11 cellular contexts compared by ENCODE assay signal in the genomic region with DNA sequence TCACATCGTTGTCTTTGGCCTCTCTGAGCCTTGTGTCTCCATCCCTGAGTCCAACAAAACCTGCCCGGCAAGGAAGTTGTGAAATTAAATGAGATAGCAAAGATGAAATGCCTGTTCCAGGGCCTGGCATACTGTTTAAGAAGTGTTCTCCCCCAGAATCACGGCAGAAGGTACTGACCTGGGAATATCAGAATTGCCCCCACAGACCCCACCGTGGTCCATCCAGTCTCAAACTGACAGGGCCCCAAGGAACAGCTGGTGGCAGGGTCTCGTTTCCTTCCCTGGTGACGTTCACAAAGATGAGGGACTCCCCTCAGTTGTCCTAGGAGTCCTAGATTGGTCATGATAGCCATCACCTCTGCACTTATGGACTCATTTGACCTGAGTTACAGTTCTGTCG. TPM values are rescaled to one million over a fixed set of nuclear protein-coding genes. Genes with fewer than 3 reads are reported as not detected.
A peak's percentile ranks its signal among the peaks of the same experiment; 100 is the strongest.
DNase-seq lines count a peak whose midpoint lies in the region; ATAC-seq and TF ChIP-seq lines count a peak whose summit lies in the region.
"Had no signal": no experiment of that assay in that cellular context is flagged by ENCODE, and none has a peak within 500 bp of the region (broad histone marks: within the 10 kb centered on the region; RNA-seq: fewer than 3 reads in every experiment).

No MANE protein-coding gene starts in this region.

- 79 to 83% (median 80%) methylated on average over 7 of the region's 7 CpGs for WGBS in psoas muscle, 3 donors

- peaks cover 38% of the 10 kb centered on the region for H3K27me3 Mint-ChIP-seq in T-helper 2 cell treated with Interferon-gamma antibody and Interleukin-4, amounts not matched to agents 5 μg/mL and 100 μg/mL, for 36 hours (ENCODE audit: low read depth)

- TF ChIP-seq CTCF in RWPE2 (IDR thresholded peaks at IDR 0.05; ENCODE audit: poor library complexity, severe bottlenecking) = no peak
- TF ChIP-seq CTCF in epithelial cell of proximal tubule (conservative IDR thresholded peaks at IDR 0.05; ENCODE audit: low read depth, low read length) = no peak
- no peak for TF ChIP-seq CTCF in psoas muscle (IDR thresholded peaks at IDR 0.05)

- intact Hi-C loops in psoas muscle (cut with DNase I) = loop anchor here in 1 of 2 donors (5.0 kb wide), 1 partner anchor 34 kb away; no protein-coding TSS in a partner anchor

- H3K27ac ChIP-seq in RWPE2 (ENCODE audit: poor library complexity, severe bottlenecking) (no peak overlapping the region), psoas muscle (no peak overlapping the region)

- no peak for ATAC-seq in RWPE2 (ENCODE audit: low read depth)
- no peak for ATAC-seq in psoas muscle
- ATAC-seq in GM18870 (IDR thresholded peaks at IDR 0.05; ENCODE audit: unreplicated experiment) = no peak
- ATAC-seq in GM19035 (IDR thresholded peaks at IDR 0.05; ENCODE audit: unreplicated experiment) = no peak

- peaks cover 9% of the 10 kb centered on the region for H3K4me1 Mint-ChIP-seq in T-helper 2 cell treated with Interferon-gamma antibody and Interleukin-4, amounts not matched to agents 5 μg/mL and 100 μg/mL, for 36 hours (ENCODE audit: low read depth)

- H3K4me3 Mint-ChIP-seq in T-helper 2 cell treated with Interferon-gamma antibody and Interleukin-4, amounts not matched to agents 5 μg/mL and 100 μg/mL, for 36 hours = peak overlapping the region; percentile 22

- no peaks in the 10 kb centered on the region for H3K27me3 ChIP-seq in RWPE2 (ENCODE audit: insufficient read depth, poor library complexity, severe bottlenecking)
- no peaks in the 10 kb centered on the region for H3K27me3 ChIP-seq in psoas muscle (ENCODE audit: insufficient read depth in 3 of 3, low read length in 2 of 3)

- no peak for DNase-seq in T-helper 2 cell treated with Interferon-gamma antibody and Interleukin-4, amounts not matched to agents 5 μg/mL and 100 μg/mL, for 36 hours (ENCODE audit: low spot score)
- DNase-seq in T-helper 2 cell = no peak
- no peak for DNase-seq in RWPE2 (ENCODE audit: low spot score)
- no peak for DNase-seq in epithelial cell of proximal tubule (ENCODE audit: low read depth)
- no peak for DNase-seq in psoas muscle
- no peak for DNase-seq in glomerular visceral epithelial cell (ENCODE audit: extremely low spot score)
- DNase-seq: activated CD4-positive, alpha-beta T cell treated with anti-CD3 and anti-CD28 coated beads for 4 hours; central memory CD4-positive, alpha-beta T cell; posterior cingulate gyrus had no signal

- H3K4me1 ChIP-seq in RWPE2 (ENCODE audit: insufficient read depth, poor library complexity, severe bottlenecking) (no peaks in the 10 kb centered on the region), psoas muscle (peaks cover 9% of the 10 kb centered on the region)

- H3K36me3 ChIP-seq in RWPE2 (ENCODE audit: low read depth) (no peaks in the 10 kb centered on the region), psoas muscle (ENCODE audit: insufficient read depth in 1 of 2, low read depth in 1 of 2) (no peaks in the 10 kb centered on the region)

- no peaks in the 10 kb centered on the region for H3K9me3 ChIP-seq in RWPE2 (ENCODE audit: severe bottlenecking)
- no peaks in the 10 kb centered on the region for H3K9me3 ChIP-seq in psoas muscle

- peaks cover 10% of the 10 kb centered on the region for H3K9me3 Mint-ChIP-seq in T-helper 2 cell treated with Interferon-gamma antibody and Interleukin-4, amounts not matched to agents 5 μg/mL and 100 μg/mL, for 36 hours

- no peak overlapping the region for H3K27ac Mint-ChIP-seq in T-helper 2 cell treated with Interferon-gamma antibody and Interleukin-4, amounts not matched to agents 5 μg/mL and 100 μg/mL, for 36 hours

- H3K36me3 Mint-ChIP-seq in T-helper 2 cell treated with Interferon-gamma antibody and Interleukin-4, amounts not matched to agents 5 μg/mL and 100 μg/mL, for 36 hours (ENCODE audit: low read depth) = peaks cover 1% of the 10 kb centered on the region

- peak overlapping the region; percentile 61 for H3K4me3 ChIP-seq in RWPE2 (ENCODE audit: severe bottlenecking)
- H3K4me3 ChIP-seq in epithelial cell of proximal tubule (ENCODE audit: low read depth, low read length) = peak overlapping the region; percentile 87
- peak overlapping the region; percentile 73 for H3K4me3 ChIP-seq in psoas muscle

RNA-seq across cellular contexts. Expression of a gene that starts 1.8 kb away (rescaled TPM):
- total RNA-seq in epithelial cell of proximal tubule (4.6 and 6.7 TPM in 2 replicates), psoas muscle (10 to 100 TPM in 1 of 4 donors, 1 to 10 TPM in 3; 5.1 to 14.2 (median 7.8) TPM)
- polyA plus RNA-seq in psoas muscle = 1 to 10 TPM; 2.3 to 7.2 (median 3.3) TPM
